Comparison of ENCODE assay signal across 19 cellular contexts in the genomic region with DNA sequence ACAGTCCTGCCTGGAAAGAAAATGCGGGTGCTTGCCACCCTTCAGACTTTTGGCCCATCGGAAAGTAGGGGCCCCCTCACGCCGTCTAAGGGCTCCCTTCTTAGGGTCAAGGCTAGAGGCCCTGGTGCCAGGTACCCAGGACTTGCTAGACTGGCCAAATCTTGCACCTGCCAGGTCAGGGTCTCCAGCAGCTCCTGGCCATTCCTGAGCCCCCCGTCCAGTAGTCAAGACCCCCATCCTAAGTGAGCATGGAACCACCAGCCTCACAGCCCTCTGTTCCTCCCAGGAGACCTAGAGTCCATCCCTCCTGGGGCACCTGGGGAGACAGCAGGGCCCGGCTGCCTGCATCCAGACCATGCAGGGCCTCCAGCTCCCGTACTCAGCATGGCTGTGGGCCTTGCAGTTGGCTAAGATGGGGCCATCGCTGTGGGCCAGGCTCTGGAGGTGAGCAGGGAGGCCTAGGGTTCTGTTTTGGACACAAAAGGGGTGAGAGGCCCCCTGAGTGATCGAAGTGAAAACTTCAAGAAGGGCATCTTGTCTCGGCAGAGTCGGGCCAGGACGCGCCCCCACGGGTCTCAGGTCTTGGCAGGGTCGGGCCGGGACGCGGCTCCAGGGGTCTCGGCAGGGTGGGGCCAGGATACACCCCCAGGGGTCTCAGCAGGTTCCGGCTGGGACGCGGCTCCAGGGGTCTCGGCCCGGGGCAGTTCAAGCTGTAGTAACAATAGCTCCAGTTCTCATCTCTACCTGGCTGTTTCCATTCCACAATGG.
"Had no signal": no experiment of that assay in that cellular context is flagged by ENCODE, and none has a peak within 500 bp of the region (broad histone marks: within the 10 kb centered on the region; RNA-seq: fewer than 3 reads in every experiment).

No MANE protein-coding gene starts in this region.

- H3K4me1 ChIP-seq: parathyroid adenoma, right lobe of liver, uterus had no signal

- H3K27ac ChIP-seq: coronary artery, left lung, parathyroid adenoma, right lobe of liver, uterus had no signal

- H3K9me3 ChIP-seq: left lung, right lobe of liver, uterus had no signal

- H3K9me3 Mint-ChIP-seq: activated CD4-positive, alpha-beta memory T cell treated with anti-CD3 and anti-CD28 coated beads for 36 hours; activated naive CD4-positive, alpha-beta T cell treated with anti-CD3 and anti-CD28 coated beads, Interleukin-2, amount 10 ng/mL, durations not matched to agents 7 days and 5 days; activated T-cell treated with anti-CD3 and anti-CD28 coated beads, Interleukin-2, amount 50 U/mL, for 72 hours; natural killer cell treated with Interleukin-12 subunit alpha and Interleukin-12 subunit beta and Interleukin-15 and Interleukin-18, amount 100 ng/mL, for 72 hours; stimulated activated memory B cell treated with anti-CD40 and anti-IgM and Interleukin-4, amounts not matched to agents 10 μg/mL and 1 μg/mL and 100 μg/mL, for 72 hours had no signal

- H3K27me3 Mint-ChIP-seq: natural killer cell treated with Interleukin-12 subunit alpha and Interleukin-12 subunit beta and Interleukin-15 and Interleukin-18, amount 100 ng/mL, for 72 hours had no signal

- H3K27ac Mint-ChIP-seq: activated CD4-positive, alpha-beta memory T cell treated with anti-CD3 and anti-CD28 coated beads for 36 hours; activated naive CD4-positive, alpha-beta T cell treated with anti-CD3 and anti-CD28 coated beads, Interleukin-2, amount 10 ng/mL, durations not matched to agents 7 days and 5 days; activated T-cell treated with anti-CD3 and anti-CD28 coated beads, Interleukin-2, amount 50 U/mL, for 72 hours; natural killer cell treated with Interleukin-12 subunit alpha and Interleukin-12 subunit beta and Interleukin-15 and Interleukin-18, amount 100 ng/mL, for 72 hours; stimulated activated memory B cell treated with anti-CD40 and anti-IgM and Interleukin-4, amounts not matched to agents 10 μg/mL and 1 μg/mL and 100 μg/mL, for 72 hours had no signal

- H3K27me3 ChIP-seq: uterus had no signal

- H3K9ac ChIP-seq: parathyroid adenoma had no signal

- H3K4me3 Mint-ChIP-seq: activated CD4-positive, alpha-beta memory T cell treated with anti-CD3 and anti-CD28 coated beads for 36 hours; activated naive CD4-positive, alpha-beta T cell treated with anti-CD3 and anti-CD28 coated beads, Interleukin-2, amount 10 ng/mL, durations not matched to agents 7 days and 5 days; activated T-cell treated with anti-CD3 and anti-CD28 coated beads, Interleukin-2, amount 50 U/mL, for 72 hours; natural killer cell treated with Interleukin-12 subunit alpha and Interleukin-12 subunit beta and Interleukin-15 and Interleukin-18, amount 100 ng/mL, for 72 hours; stimulated activated memory B cell treated with anti-CD40 and anti-IgM and Interleukin-4, amounts not matched to agents 10 μg/mL and 1 μg/mL and 100 μg/mL, for 72 hours had no signal

- ATAC-seq: activated T-cell treated with anti-CD3 and anti-CD28 coated beads, Interleukin-2, amount 50 U/mL, for 72 hours; left lung had no signal

- H3K36me3 Mint-ChIP-seq: activated CD4-positive, alpha-beta memory T cell treated with anti-CD3 and anti-CD28 coated beads for 36 hours; natural killer cell treated with Interleukin-12 subunit alpha and Interleukin-12 subunit beta and Interleukin-15 and Interleukin-18, amount 100 ng/mL, for 72 hours; stimulated activated memory B cell treated with anti-CD40 and anti-IgM and Interleukin-4, amounts not matched to agents 10 μg/mL and 1 μg/mL and 100 μg/mL, for 72 hours had no signal

- H3K36me3 ChIP-seq: left lung, right lobe of liver, uterus had no signal

- H3K4me3 ChIP-seq: coronary artery, left lung, right lobe of liver, uterus had no signal

- DNase-seq: activated CD4-positive, alpha-beta memory T cell treated with anti-CD3 and anti-CD28 coated beads for 36 hours; activated CD4-positive, alpha-beta T cell treated with anti-CD3 and anti-CD28 coated beads for 48 hours; activated effector memory CD4-positive, alpha-beta T cell treated with anti-CD3 and anti-CD28 coated beads, Interleukin-2, amount 50 U/mL, for 16 hours; activated naive CD4-positive, alpha-beta T cell treated with anti-CD3 and anti-CD28 coated beads, Interleukin-2, amount 10 ng/mL, durations not matched to agents 7 days and 5 days; activated T-cell treated with anti-CD3 and anti-CD28 coated beads, Interleukin-2, amount 50 U/mL, for 72 hours; amygdala; cerebellar nuclear complex; foreskin melanocyte; kidney glomerular epithelial cell; midbrain; right lobe of liver; small intestine; stimulated activated CD4-positive, alpha-beta T cell treated with anti-CD3 and anti-CD28 coated beads, Interleukin-2, amount 100 ng/mL, for 24 hours; uterus had no signal

- H2AFZ ChIP-seq: parathyroid adenoma had no signal
